ENCODE assay signal across 25 cellular contexts in the genomic region with DNA sequence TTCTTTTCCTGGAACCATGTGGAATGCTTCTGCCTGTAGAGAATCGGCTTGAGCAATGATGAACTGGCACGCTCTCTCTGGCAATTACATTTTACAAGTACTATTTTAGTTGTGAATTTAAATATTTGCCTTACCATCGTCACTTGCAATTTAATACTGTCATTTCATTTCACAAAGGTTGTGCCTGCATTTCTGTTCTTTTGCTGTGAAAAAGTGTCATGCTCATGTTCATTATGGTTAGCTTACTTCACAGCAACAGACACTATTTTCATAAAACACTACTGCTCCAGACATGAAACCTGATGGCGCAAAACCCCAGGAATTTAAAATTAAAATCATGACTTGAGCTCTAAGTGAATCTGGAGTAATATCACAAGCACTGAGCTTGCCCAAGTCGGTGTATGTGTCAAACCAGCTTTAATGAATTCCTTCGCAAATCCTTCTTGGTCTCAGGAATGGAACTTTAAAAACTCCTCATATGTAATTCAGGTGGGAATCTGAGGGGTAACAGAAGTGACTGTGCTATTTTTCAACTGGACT. TPM values are rescaled to one million over a fixed set of nuclear protein-coding genes. Genes with fewer than 3 reads are reported as not detected.
"Had no signal": no experiment of that assay in that cellular context is flagged by ENCODE, and none has a peak within 500 bp of the region (broad histone marks: within the 10 kb centered on the region; RNA-seq: fewer than 3 reads in every experiment).

No MANE protein-coding gene starts in this region.

- H3K9me3 ChIP-seq: breast epithelium, esophagus squamous epithelium, lower lobe of right lung, ovary, tibial artery had no signal

- H3K36me3 ChIP-seq: ovary had no signal

- DNase-seq: activated CD4-positive, alpha-beta T cell treated with anti-CD3 and anti-CD28 coated beads, Interleukin-2, amount 10 ng/mL, durations not matched to agents 7 days and 5 days; activated CD8-positive, alpha-beta T cell treated with anti-CD3 and anti-CD28 coated beads, Interleukin-2, amount 10 ng/mL, durations not matched to agents 7 days and 5 days; activated naive CD4-positive, alpha-beta T cell treated with anti-CD3 and anti-CD28 coated beads for 36 hours; activated T-cell treated with anti-CD3 and anti-CD28 coated beads, Interleukin-2, amount 50 U/mL, for 24 hours; cerebellar nuclear complex; dermis blood vessel endothelial cell; effector memory CD4-positive, alpha-beta T cell; esophagus squamous epithelium; glutamatergic neuron; hypothalamus; lower lobe of right lung; naive thymus-derived CD8-positive, alpha-beta T cell; ovary; stimulated activated naive CD4-positive, alpha-beta T cell treated with Interleukin-2 at 50 U/mL for 16 hours; substantia nigra; T-cell; tibial artery had no signal

- H3K9me3 Mint-ChIP-seq: activated naive CD4-positive, alpha-beta T cell treated with anti-CD3 and anti-CD28 coated beads for 36 hours; activated T-cell treated with anti-CD3 and anti-CD28 coated beads, Interleukin-2, amount 50 U/mL, for 24 hours; T-cell had no signal

- H3K4me1 ChIP-seq: breast epithelium, lower lobe of right lung had no signal

- H3K27ac Mint-ChIP-seq: activated CD8-positive, alpha-beta T cell treated with anti-CD3 and anti-CD28 coated beads, Interleukin-2, amount 10 ng/mL, durations not matched to agents 7 days and 5 days; activated naive CD4-positive, alpha-beta T cell treated with anti-CD3 and anti-CD28 coated beads for 36 hours; activated T-cell treated with anti-CD3 and anti-CD28 coated beads, Interleukin-2, amount 50 U/mL, for 24 hours; activated T-helper 2 cell treated with anti-CD3 and anti-CD28 coated beads, Interferon-gamma antibody, Interleukin-2, Interleukin-4, amounts not matched to agents 10 μg/mL and 5 μg/mL and 100 μg/mL, durations not matched to agents 14 hours and 24 hours and 36 hours had no signal

- H3K27me3 Mint-ChIP-seq: activated CD4-positive, alpha-beta T cell treated with anti-CD3 and anti-CD28 coated beads, Interleukin-2, amount 10 ng/mL, durations not matched to agents 7 days and 5 days; activated T-cell treated with anti-CD3 and anti-CD28 coated beads, Interleukin-2, amount 50 U/mL, for 24 hours; naive thymus-derived CD8-positive, alpha-beta T cell; T-cell had no signal

- ATAC-seq: activated CD4-positive, CD25-positive, alpha-beta regulatory T cell treated with anti-CD3 and anti-CD28 coated beads, Interleukin-2, amount 50 U/mL, for 24 hours; activated CD8-positive, alpha-beta T cell treated with anti-CD3 and anti-CD28 coated beads, Interleukin-2, amount 10 ng/mL, durations not matched to agents 7 days and 5 days; lower lobe of right lung; naive thymus-derived CD8-positive, alpha-beta T cell; sciatic nerve; T-cell had no signal

- H3K4me3 Mint-ChIP-seq: activated CD4-positive, alpha-beta T cell treated with anti-CD3 and anti-CD28 coated beads, Interleukin-2, amount 10 ng/mL, durations not matched to agents 7 days and 5 days; activated CD8-positive, alpha-beta T cell treated with anti-CD3 and anti-CD28 coated beads, Interleukin-2, amount 10 ng/mL, durations not matched to agents 7 days and 5 days; activated naive CD4-positive, alpha-beta T cell treated with anti-CD3 and anti-CD28 coated beads for 36 hours; activated T-cell treated with anti-CD3 and anti-CD28 coated beads, Interleukin-2, amount 50 U/mL, for 24 hours; naive thymus-derived CD8-positive, alpha-beta T cell; T-cell had no signal

- H3K27me3 ChIP-seq: breast epithelium, esophagus squamous epithelium, ovary, tibial artery had no signal

- H3K27ac ChIP-seq: breast epithelium, lower lobe of right lung, ovary, tibial artery had no signal

- H3K4me3 ChIP-seq: breast epithelium, esophagus squamous epithelium, lower lobe of right lung, ovary, tibial artery had no signal

RNA-seq across cellular contexts. Expression of a gene that starts 59.8 kb away (rescaled TPM):
- total RNA-seq: activated CD4-positive, alpha-beta T cell treated with anti-CD3 and anti-CD28 coated beads, Interleukin-2, amount 10 ng/mL, durations not matched to agents 7 days and 5 days; activated CD8-positive, alpha-beta T cell treated with anti-CD3 and anti-CD28 coated beads, Interleukin-2, amount 10 ng/mL, durations not matched to agents 7 days and 5 days; activated naive CD4-positive, alpha-beta T cell treated with anti-CD3 and anti-CD28 coated beads for 36 hours; activated T-helper 2 cell treated with anti-CD3 and anti-CD28 coated beads, Interferon-gamma antibody, Interleukin-2, Interleukin-4, amounts not matched to agents 10 μg/mL and 5 μg/mL and 100 μg/mL, durations not matched to agents 14 hours and 24 hours and 36 hours; endothelial cell of umbilical vein; mesenteric fat pad; naive thymus-derived CD8-positive, alpha-beta T cell; pulmonary artery endothelial cell; T-cell had no signal
- polyA plus RNA-seq: keratinocyte had no signal
